ENCODE assay signal across 8 cellular contexts in the genomic region with DNA sequence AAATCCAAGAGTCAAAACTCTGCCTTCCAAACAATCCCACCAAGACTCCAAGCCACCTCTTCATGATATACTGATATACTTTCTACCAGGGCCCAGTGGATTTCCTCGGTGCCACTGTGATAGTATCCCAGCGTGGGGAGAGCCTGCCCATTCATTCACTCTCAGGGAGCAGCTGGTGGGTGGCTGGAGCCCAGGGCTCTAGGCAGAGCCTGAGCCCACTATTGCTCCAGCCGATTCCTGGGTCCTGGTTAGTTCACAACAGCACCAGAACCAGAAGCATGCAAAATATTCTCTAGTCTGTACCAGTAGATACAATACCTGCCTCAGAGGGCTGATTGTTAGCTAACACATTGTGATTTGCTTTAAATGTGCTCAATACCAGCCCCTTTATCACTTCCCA. TPM values are rescaled to one million over a fixed set of nuclear protein-coding genes. Genes with fewer than 3 reads are reported as not detected.
DNase-seq lines count a peak whose midpoint lies in the region; ATAC-seq and TF ChIP-seq lines count a peak whose summit lies in the region.

No MANE protein-coding gene starts in this region.

- no peak for TF ChIP-seq CTCF in thoracic aorta (IDR thresholded peaks at IDR 0.05)

- DNase-seq in activated CD4-positive, alpha-beta T cell treated with anti-CD3 and anti-CD28 coated beads, Interleukin-2, amount 10 ng/mL, durations not matched to agents 24 days and 14 days: no peak
- no peak for DNase-seq in activated CD4-positive, alpha-beta T cell treated with anti-CD3 and anti-CD28 coated beads, Interleukin-2, amount 50 U/mL, for 4 hours
- DNase-seq in activated naive CD8-positive, alpha-beta T cell treated with anti-CD3 and anti-CD28 coated beads for 36 hours: no peak
- DNase-seq in left kidney (ENCODE audit: low read depth, low spot score): peak; percentile 10
- no peak for DNase-seq in thoracic aorta (ENCODE audit: low spot score)
- no peak for DNase-seq in UCSD-AML1 (lab: John Stamatoyannopoulos, UW; ENCODE audit: unreplicated experiment)
- no peak for DNase-seq in HUDEP-2 (lab: John Stamatoyannopoulos, UW; ENCODE audit: unreplicated experiment in 76 of 76)

- no peaks in the 10 kb centered on the region for H3K27me3 ChIP-seq in thoracic aorta (replicated peaks; ENCODE audit: insufficient read depth)

- no peaks in the 10 kb centered on the region for H3K9me3 ChIP-seq in thoracic aorta

- intact Hi-C loops in activated CD4-positive, alpha-beta T cell treated with anti-CD3 and anti-CD28 coated beads, Interleukin-2, amount 10 ng/mL, durations not matched to agents 24 days and 14 days (cut with micrococcal nuclease): loop anchor here (2.0 kb wide), 2 partner anchors 37 to 323 kb away; a partner anchor contains a TSS

- no peaks in the 10 kb centered on the region for H3K27me3 Mint-ChIP-seq in activated CD4-positive, alpha-beta T cell treated with anti-CD3 and anti-CD28 coated beads, Interleukin-2, amount 10 ng/mL, durations not matched to agents 24 days and 14 days
- H3K27me3 Mint-ChIP-seq in activated naive CD8-positive, alpha-beta T cell treated with anti-CD3 and anti-CD28 coated beads for 36 hours: no peaks in the 10 kb centered on the region

- peak overlapping the region; percentile 94 to 96 for H3K27ac ChIP-seq in thoracic aorta

- H3K4me1 ChIP-seq in thoracic aorta (ENCODE audit: control insufficient read depth in 1 of 2, low read depth in 2 of 2): peaks cover 19 to 49% of the 10 kb centered on the region in 2 donors

- H3K27ac Mint-ChIP-seq in activated CD4-positive, alpha-beta T cell treated with anti-CD3 and anti-CD28 coated beads, Interleukin-2, amount 10 ng/mL, durations not matched to agents 24 days and 14 days: peak overlapping the region; percentile 89
- peak overlapping the region; percentile 82 for H3K27ac Mint-ChIP-seq in activated naive CD8-positive, alpha-beta T cell treated with anti-CD3 and anti-CD28 coated beads for 36 hours

- peaks cover 39% of the 10 kb centered on the region for H3K4me1 Mint-ChIP-seq in activated CD4-positive, alpha-beta T cell treated with anti-CD3 and anti-CD28 coated beads, Interleukin-2, amount 10 ng/mL, durations not matched to agents 24 days and 14 days
- peaks cover 30% of the 10 kb centered on the region for H3K4me1 Mint-ChIP-seq in activated naive CD8-positive, alpha-beta T cell treated with anti-CD3 and anti-CD28 coated beads for 36 hours

- H3K36me3 Mint-ChIP-seq in activated CD4-positive, alpha-beta T cell treated with anti-CD3 and anti-CD28 coated beads, Interleukin-2, amount 10 ng/mL, durations not matched to agents 24 days and 14 days (ENCODE audit: low read depth): peaks cover 13% of the 10 kb centered on the region
- H3K36me3 Mint-ChIP-seq in activated naive CD8-positive, alpha-beta T cell treated with anti-CD3 and anti-CD28 coated beads for 36 hours: peaks cover 5% of the 10 kb centered on the region

- H3K4me3 ChIP-seq in thoracic aorta: peak overlapping the region; percentile 94

- H3K9me3 Mint-ChIP-seq in activated CD4-positive, alpha-beta T cell treated with anti-CD3 and anti-CD28 coated beads, Interleukin-2, amount 10 ng/mL, durations not matched to agents 24 days and 14 days: no peaks in the 10 kb centered on the region
- no peaks in the 10 kb centered on the region for H3K9me3 Mint-ChIP-seq in activated naive CD8-positive, alpha-beta T cell treated with anti-CD3 and anti-CD28 coated beads for 36 hours

- peak overlapping the region; percentile 94 for H3K4me3 Mint-ChIP-seq in activated CD4-positive, alpha-beta T cell treated with anti-CD3 and anti-CD28 coated beads, Interleukin-2, amount 10 ng/mL, durations not matched to agents 24 days and 14 days
- peak overlapping the region; percentile 87 for H3K4me3 Mint-ChIP-seq in activated naive CD8-positive, alpha-beta T cell treated with anti-CD3 and anti-CD28 coated beads for 36 hours

- no peaks in the 10 kb centered on the region for H3K36me3 ChIP-seq in thoracic aorta

- no peak for ATAC-seq in thoracic aorta (ENCODE audit: insufficient number of reproducible peaks, low FRiP score, low read depth)
- ATAC-seq in GM18867 (IDR thresholded peaks at IDR 0.05; ENCODE audit: unreplicated experiment): no peak

RNA-seq across cellular contexts. Expression of a gene that starts 0.8 kb away (rescaled TPM):
- 59.0 and 60.6 TPM in 2 replicates for total RNA-seq in activated CD4-positive, alpha-beta T cell treated with anti-CD3 and anti-CD28 coated beads, Interleukin-2, amount 10 ng/mL, durations not matched to agents 24 days and 14 days
- 10 to 100 TPM; 57.0 to 59.1 TPM for total RNA-seq in activated naive CD8-positive, alpha-beta T cell treated with anti-CD3 and anti-CD28 coated beads for 36 hours
- total RNA-seq in thoracic aorta: 1,000 to 10,000 TPM; 2,051 to 3,060 TPM

RNA-seq across cellular contexts. Expression of a gene that starts 32.8 kb away (rescaled TPM):
- 0.40 and 1.1 TPM in 2 replicates for total RNA-seq in activated CD4-positive, alpha-beta T cell treated with anti-CD3 and anti-CD28 coated beads, Interleukin-2, amount 10 ng/mL, durations not matched to agents 24 days and 14 days
- total RNA-seq in activated naive CD8-positive, alpha-beta T cell treated with anti-CD3 and anti-CD28 coated beads for 36 hours: 1 to 10 TPM; 1.3 TPM
- 100 to 1,000 TPM; 126 to 255 TPM for total RNA-seq in thoracic aorta

RNA-seq across cellular contexts. Expression of a gene that starts 37.1 kb away (rescaled TPM):
- 11.7 and 12.0 TPM in 2 replicates for total RNA-seq in activated CD4-positive, alpha-beta T cell treated with anti-CD3 and anti-CD28 coated beads, Interleukin-2, amount 10 ng/mL, durations not matched to agents 24 days and 14 days
- total RNA-seq in activated naive CD8-positive, alpha-beta T cell treated with anti-CD3 and anti-CD28 coated beads for 36 hours: 1 to 10 TPM; 4.2 to 4.7 TPM
- 100 to 1,000 TPM in 1 of 2 donors, 10 to 100 TPM in 1; 65.7 to 134 TPM for total RNA-seq in thoracic aorta

Comparison
In these comparisons a context has a peak if more than half of its experiments do, and no peak if none do; other contexts are left out.
1. RNA of a gene that starts 0.8 kb away (total RNA-seq): 2,051 to 3,060 TPM in thoracic aorta; 57.0 to 59.1 TPM in activated naive CD8-positive, alpha-beta T cell treated with anti-CD3 and anti-CD28 coated beads for 36 hours and 59.0 to 60.6 TPM in activated CD4-positive, alpha-beta T cell treated with anti-CD3 and anti-CD28 coated beads, Interleukin-2, amount 10 ng/mL, durations not matched to agents 24 days and 14 days; every median in the first group is over 10 times any median in the second.
2. RNA of a gene that starts 32.8 kb away (total RNA-seq): 126 to 255 TPM in thoracic aorta; 1.3 TPM in activated naive CD8-positive, alpha-beta T cell treated with anti-CD3 and anti-CD28 coated beads for 36 hours and 0.40 to 1.1 TPM in activated CD4-positive, alpha-beta T cell treated with anti-CD3 and anti-CD28 coated beads, Interleukin-2, amount 10 ng/mL, durations not matched to agents 24 days and 14 days; every median in the first group is over 10 times any median in the second.